In the genomic region with DNA sequence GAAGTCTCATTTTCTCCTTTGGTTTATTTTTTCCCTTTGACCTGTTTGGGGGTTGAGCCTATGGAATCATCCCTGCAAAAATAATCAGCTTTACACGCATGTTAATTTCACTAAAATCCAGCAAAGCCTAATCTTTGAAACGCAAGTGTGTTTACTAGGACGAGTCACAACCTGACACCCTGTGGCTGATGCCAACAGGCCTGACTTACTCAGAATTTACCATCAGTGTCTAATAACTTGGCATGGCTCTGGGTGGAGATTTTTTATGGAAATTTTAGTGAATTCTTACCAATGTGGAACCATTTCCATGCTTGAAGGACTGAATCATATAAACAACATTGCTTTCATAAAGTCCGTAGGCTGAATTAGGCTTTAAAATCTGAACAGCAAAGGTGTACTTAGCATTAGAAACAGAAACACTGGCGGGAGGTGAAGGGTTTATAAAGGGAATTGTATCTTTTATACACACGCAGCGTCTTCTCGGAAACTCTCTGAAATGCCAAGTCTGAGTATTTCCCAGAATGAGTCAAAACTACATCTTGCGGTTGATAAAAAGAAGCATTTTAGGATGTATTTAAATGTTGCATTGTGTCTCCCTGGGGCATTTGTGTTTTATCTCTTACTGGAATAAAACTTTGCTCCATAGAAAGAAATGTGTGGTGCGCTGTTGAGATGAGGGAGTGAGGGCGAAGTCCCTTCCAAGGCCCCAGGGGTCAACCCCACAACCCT, we compare ENCODE assay signal across 18 cellular contexts.
DNase-seq lines count a peak whose midpoint lies in the region; ATAC-seq, FAIRE-seq and TF ChIP-seq lines count a peak whose summit lies in the region.
"Had no signal": no experiment of that assay in that cellular context is flagged by ENCODE, and none has a peak within 500 bp of the region (broad histone marks: within the 10 kb centered on the region; RNA-seq: fewer than 3 reads in every experiment).

No MANE protein-coding gene starts in this region.

- intact Hi-C loops in activated CD4-positive, alpha-beta memory T cell treated with anti-CD3 and anti-CD28 coated beads for 36 hours (cut with micrococcal nuclease), result no loop called here

- TF ChIP-seq CTCF in bronchial epithelial cell (IDR thresholded peaks at IDR 0.05; ENCODE audit: insufficient read depth, low read length, severe bottlenecking), result no peak
- TF ChIP-seq CTCF in mesothelial cell of epicardium (IDR thresholded peaks at IDR 0.05; ENCODE audit: unreplicated experiment), result no peak

- peaks cover 4% of the 10 kb centered on the region for H3K27me3 Mint-ChIP-seq in mesothelial cell of epicardium (ENCODE audit: low read depth)
- peaks cover 3% of the 10 kb centered on the region for H3K27me3 Mint-ChIP-seq in activated CD4-positive, alpha-beta memory T cell treated with anti-CD3 and anti-CD28 coated beads for 36 hours

- POLR2A ChIA-PET in activated CD4-positive, alpha-beta memory T cell treated with anti-CD3 and anti-CD28 coated beads for 36 hours (lab: Charles Lee), result no interaction called here

- H3K9me3 Mint-ChIP-seq in mesothelial cell of epicardium, result no peaks in the 10 kb centered on the region
- no peaks in the 10 kb centered on the region for H3K9me3 Mint-ChIP-seq in activated CD4-positive, alpha-beta memory T cell treated with anti-CD3 and anti-CD28 coated beads for 36 hours

- H3K4me3 ChIP-seq in bronchial epithelial cell (ENCODE audit: low read depth, low read length), result no peak overlapping the region
- H3K4me3 ChIP-seq: BLaER1 treated with 17β-estradiol and CSF1 and Interleukin-3, amounts not matched to agents 10 nM and 100 nM had no signal

- H3K4me1 Mint-ChIP-seq in mesothelial cell of epicardium, result peaks cover 13% of the 10 kb centered on the region
- peaks cover 4% of the 10 kb centered on the region for H3K4me1 Mint-ChIP-seq in activated CD4-positive, alpha-beta memory T cell treated with anti-CD3 and anti-CD28 coated beads for 36 hours (ENCODE audit: low read depth)

- CTCF ChIA-PET in activated CD4-positive, alpha-beta memory T cell treated with anti-CD3 and anti-CD28 coated beads for 36 hours (lab: Charles Lee), result no interaction called here

- no peak overlapping the region for H3K4me3 Mint-ChIP-seq in mesothelial cell of epicardium
- H3K4me3 Mint-ChIP-seq in activated CD4-positive, alpha-beta memory T cell treated with anti-CD3 and anti-CD28 coated beads for 36 hours, result no peak overlapping the region

- DNase-seq in NCI-H1105 treated with DMSO at 0.1 percent for 48 hours (lab: John Stamatoyannopoulos, UW) (peak; percentile 5), NCI-H1105 (lab: John Stamatoyannopoulos, UW) (no peak), OCI-M1 (lab: John Stamatoyannopoulos, UW) (peak; percentile 77), bronchial epithelial cell (ENCODE audit: low read depth) (peak; percentile 42), mesothelial cell of epicardium (ENCODE audit: low spot score in 2 of 2, unreplicated experiment in 2 of 2) (no peak), NCI-H2196 (lab: John Stamatoyannopoulos, UW; ENCODE audit: unreplicated experiment) (no peak)
- DNase-seq in activated CD4-positive, alpha-beta memory T cell treated with anti-CD3 and anti-CD28 coated beads for 36 hours, result no peak
- DNase-seq: 8988T; DMS 273 treated with DMSO at 0.1 percent for 48 hours; EL; NCI-H1417 treated with DMSO at 0.1 percent for 48 hours; NCI-H2029 treated with DMSO at 0.1 percent for 48 hours; NCI-H524; NK-92 treated with Interleukin-12 subunit alpha and Interleukin-12 subunit beta, amount 100 ng/mL, for 24 hours; PC-3 had no signal

- H3K36me3 ChIP-seq in bronchial epithelial cell (ENCODE audit: control insufficient read depth, insufficient read depth, low read length), result no peaks in the 10 kb centered on the region
- H3K36me3 ChIP-seq: BLaER1 treated with 17β-estradiol and CSF1 and Interleukin-3, amounts not matched to agents 10 nM and 100 nM had no signal

- H3K27ac Mint-ChIP-seq in mesothelial cell of epicardium, result peak overlapping the region; percentile 18
- no peak overlapping the region for H3K27ac Mint-ChIP-seq in activated CD4-positive, alpha-beta memory T cell treated with anti-CD3 and anti-CD28 coated beads for 36 hours

- H3K36me3 Mint-ChIP-seq in mesothelial cell of epicardium, result no peaks in the 10 kb centered on the region
- no peaks in the 10 kb centered on the region for H3K36me3 Mint-ChIP-seq in activated CD4-positive, alpha-beta memory T cell treated with anti-CD3 and anti-CD28 coated beads for 36 hours

- no peaks in the 10 kb centered on the region for H3K27me3 ChIP-seq in bronchial epithelial cell (ENCODE audit: control insufficient read depth, insufficient read depth, low read length)

- ATAC-seq in HG02938 (IDR thresholded peaks at IDR 0.05; ENCODE audit: unreplicated experiment), result no peak
- ATAC-seq: PC-3 had no signal

- no peak for FAIRE-seq in bronchial epithelial cell (lab: Jason Lieb, UNC)
- FAIRE-seq: HepG2 had no signal

Comparison
In these comparisons a context has a peak if more than half of its experiments do, and no peak if none do; other contexts are left out.
1. DNase-seq: peak in NCI-H1105 treated with DMSO at 0.1 percent for 48 hours (single experiment), OCI-M1 (single experiment) and bronchial epithelial cell (single experiment); none in NCI-H1105 (single experiment), mesothelial cell of epicardium (0 of 2), NCI-H2196 (single experiment) and activated CD4-positive, alpha-beta memory T cell treated with anti-CD3 and anti-CD28 coated beads for 36 hours (single experiment).